29 cellular contexts compared by ENCODE assay signal in genomic region chr20:18977441-18977840, GRCh38.
"Had no signal": no experiment of that assay in that cellular context is flagged by ENCODE, and none has a peak within 500 bp of the region (broad histone marks: within the 10 kb centered on the region; RNA-seq: fewer than 3 reads in every experiment).

No MANE protein-coding gene starts in this region.

- H3K27ac ChIP-seq: left lung, lower lobe of right lung, pancreas, prostate gland, skin epidermis, tibial nerve, uterus had no signal

- H3K4me1 Mint-ChIP-seq: immature natural killer cell; naive thymus-derived CD8-positive, alpha-beta T cell; neural crest cell; stimulated activated effector memory CD8-positive, alpha-beta T cell treated with anti-CD3 and anti-CD28 coated beads, Interleukin-12 subunit alpha, Interleukin-12 subunit beta, amount 100 ng/mL, for 72 hours; stimulated activated naive CD8-positive, alpha-beta T cell treated with anti-CD3 and anti-CD28 coated beads, Interleukin-15, amount 100 ng/mL, for 72 hours had no signal

- FAIRE-seq: islet of Langerhans, kidney, pancreas had no signal

- ATAC-seq: left colon; left lung; lower lobe of right lung; naive thymus-derived CD8-positive, alpha-beta T cell; pancreas; right cardiac atrium; sciatic nerve; stimulated activated effector memory CD8-positive, alpha-beta T cell treated with anti-CD3 and anti-CD28 coated beads, Interleukin-12 subunit alpha, Interleukin-12 subunit beta, amount 100 ng/mL, for 72 hours; stimulated activated naive CD8-positive, alpha-beta T cell treated with anti-CD3 and anti-CD28 coated beads, Interleukin-15, amount 100 ng/mL, for 72 hours had no signal

- H3K4me3 ChIP-seq: left lung, lower lobe of right lung, pancreas, prostate gland, skin epidermis, tibial nerve, uterus had no signal

- H3K27ac Mint-ChIP-seq: immature natural killer cell; naive thymus-derived CD8-positive, alpha-beta T cell; nephron; stimulated activated effector memory CD8-positive, alpha-beta T cell treated with anti-CD3 and anti-CD28 coated beads, Interleukin-12 subunit alpha, Interleukin-12 subunit beta, amount 100 ng/mL, for 72 hours; type B pancreatic cell had no signal

- H3K27me3 Mint-ChIP-seq: stimulated activated naive CD8-positive, alpha-beta T cell treated with anti-CD3 and anti-CD28 coated beads, Interleukin-15, amount 100 ng/mL, for 72 hours; type B pancreatic cell had no signal

- H3K9me3 Mint-ChIP-seq: naive thymus-derived CD8-positive, alpha-beta T cell; nephron; neural crest cell; stimulated activated effector memory CD8-positive, alpha-beta T cell treated with anti-CD3 and anti-CD28 coated beads, Interleukin-12 subunit alpha, Interleukin-12 subunit beta, amount 100 ng/mL, for 72 hours; stimulated activated naive CD8-positive, alpha-beta T cell treated with anti-CD3 and anti-CD28 coated beads, Interleukin-15, amount 100 ng/mL, for 72 hours; type B pancreatic cell had no signal

- H3K36me3 ChIP-seq: left lung, lower lobe of right lung, pancreas, prostate gland, tibial nerve, uterus had no signal

- H3K4me1 ChIP-seq: left lung, lower lobe of right lung, pancreas, prostate gland had no signal

- H3K36me3 Mint-ChIP-seq: immature natural killer cell; naive thymus-derived CD8-positive, alpha-beta T cell; stimulated activated effector memory CD8-positive, alpha-beta T cell treated with anti-CD3 and anti-CD28 coated beads, Interleukin-12 subunit alpha, Interleukin-12 subunit beta, amount 100 ng/mL, for 72 hours; type B pancreatic cell had no signal

- H3K4me3 Mint-ChIP-seq: immature natural killer cell; naive thymus-derived CD8-positive, alpha-beta T cell; nephron; neural crest cell; stimulated activated effector memory CD8-positive, alpha-beta T cell treated with anti-CD3 and anti-CD28 coated beads, Interleukin-12 subunit alpha, Interleukin-12 subunit beta, amount 100 ng/mL, for 72 hours; stimulated activated naive CD8-positive, alpha-beta T cell treated with anti-CD3 and anti-CD28 coated beads, Interleukin-15, amount 100 ng/mL, for 72 hours; type B pancreatic cell had no signal

- DNase-seq: immature natural killer cell; kidney; left colon; left lung; lower lobe of right lung; mammary epithelial cell; mesenchymal stem cell; naive thymus-derived CD8-positive, alpha-beta T cell; nucleus accumbens; pancreas; posterior cingulate gyrus; retina; right cardiac atrium; stimulated activated CD4-positive, alpha-beta T cell treated with anti-CD3 and anti-CD28 coated beads, Interleukin-12 subunit alpha, Interleukin-12 subunit beta, amount 100 ng/mL, for 4 hours; stimulated activated CD4-positive, alpha-beta T cell treated with anti-CD3 and anti-CD28 coated beads, Interleukin-15, amount 100 ng/mL, for 24 hours; stimulated activated CD4-positive, alpha-beta T cell treated with anti-CD3 and anti-CD28 coated beads, Interleukin-4, amount 100 ng/mL, for 24 hours; stimulated activated naive CD4-positive, alpha-beta T cell treated with Interleukin-2 at 50 U/mL for 16 hours; stimulated activated naive CD8-positive, alpha-beta T cell treated with anti-CD3 and anti-CD28 coated beads, Interleukin-15, amount 100 ng/mL, for 72 hours; substantia nigra; uterus had no signal

- H3K27me3 ChIP-seq: left lung, pancreas, tibial nerve, uterus had no signal

- H3K9me3 ChIP-seq: left lung, lower lobe of right lung, pancreas, prostate gland, tibial nerve, uterus had no signal
